ENCODE assay signal across 19 cellular contexts in the genomic region with DNA sequence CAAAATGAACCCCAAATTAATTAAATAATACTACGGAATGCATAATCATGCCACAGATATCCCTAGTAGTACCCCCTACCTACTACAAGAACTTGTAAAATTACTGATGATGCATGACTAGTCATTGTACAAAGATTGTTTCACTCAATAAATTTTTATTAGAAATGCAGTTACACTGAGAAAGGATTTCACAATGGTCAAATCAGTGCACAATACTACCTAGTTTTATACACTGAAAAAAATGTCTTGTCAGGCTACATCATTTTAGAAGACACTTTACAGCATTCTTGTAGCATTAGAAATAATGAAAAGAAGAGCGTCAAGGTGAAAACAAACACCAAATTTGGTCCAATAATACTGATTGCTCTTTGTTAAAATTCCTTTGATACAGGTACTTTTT.
DNase-seq lines count a peak whose midpoint lies in the region; ATAC-seq, FAIRE-seq and TF ChIP-seq lines count a peak whose summit lies in the region.
"Had no signal": no experiment of that assay in that cellular context is flagged by ENCODE, and none has a peak within 500 bp of the region (broad histone marks: within the 10 kb centered on the region; RNA-seq: fewer than 3 reads in every experiment).

No MANE protein-coding gene starts in this region.

- intact Hi-C loops in PC-3 (cut with micrococcal nuclease) (loop anchor here (2.0 to 5.0 kb wide), 5 partner anchors 41 to 259 kb away; no protein-coding TSS in a partner anchor), GM12878 (cut with micrococcal nuclease; ENCODE audit: unreplicated experiment) (no loop called here)

- POLR2A ChIA-PET in PC-3 (lab: Charles Lee; ENCODE audit: unreplicated experiment): no interaction called here
- POLR2A ChIA-PET in GM12878 (lab: Charles Lee): no interaction called here

- TF ChIP-seq RAD21 in GM12878 (IDR thresholded peaks at IDR 0.05; ENCODE audit: insufficient read depth, low read depth, low read length): no peak

- H3K9me3 ChIP-seq in PC-3 (ENCODE audit: low read length): no peaks in the 10 kb centered on the region
- no peaks in the 10 kb centered on the region for H3K9me3 ChIP-seq in GM12878 (replicated peaks; ENCODE audit: control insufficient read depth, insufficient read depth, low read length)

- H3K36me3 ChIP-seq in PC-3 (ENCODE audit: low read depth, low read length): no peaks in the 10 kb centered on the region
- no peaks in the 10 kb centered on the region for H3K36me3 ChIP-seq in GM12878 (ENCODE audit: control insufficient read depth in 2 of 2, insufficient read depth in 2 of 2, low read length in 1 of 2)

- H2AFZ ChIP-seq in PC-3 (ENCODE audit: low read length): no peak overlapping the region
- H2AFZ ChIP-seq in GM12878 (ENCODE audit: control insufficient read depth, low read depth, low read length): no peak overlapping the region
- H2AFZ ChIP-seq: GM23248 had no signal

- CTCF ChIA-PET in PC-3 (lab: Charles Lee) (no interaction called here), GM12878 (lab: Yijun Ruan, JAX) (no interaction called here)

- H3K4me1 Mint-ChIP-seq in activated T-cell treated with anti-CD3 and anti-CD28 coated beads, Interleukin-2, amount 50 U/mL, for 4 hours (ENCODE audit: low read depth): no peaks in the 10 kb centered on the region
- H3K4me1 Mint-ChIP-seq: CD4-positive, alpha-beta memory T cell had no signal

- ATAC-seq in PC-3 (peak; percentile 82), GM12878 (no peak), GM18873 (IDR thresholded peaks at IDR 0.05; ENCODE audit: low FRiP score, unreplicated experiment) (no peak)
- ATAC-seq in activated T-cell treated with anti-CD3 and anti-CD28 coated beads, Interleukin-2, amount 50 U/mL, for 4 hours: no peak
- ATAC-seq: HCT116 had no signal

- DNase-seq in D721Med (ENCODE audit: insufficient read length, low spot score): no peak
- DNase-seq in PC-3: peak; percentile 88
- DNase-seq in GM12878 (ENCODE audit: low read depth, low spot score): no peak
- no peak for DNase-seq in GM12891 (ENCODE audit: insufficient read length, low spot score)
- DNase-seq in NCI-H510A (lab: John Stamatoyannopoulos, UW): no peak
- DNase-seq in activated T-cell treated with anti-CD3 and anti-CD28 coated beads, Interleukin-2, amount 50 U/mL, for 4 hours: no peak
- DNase-seq: C1 segment of cervical spinal cord; Calu3; CD4-positive, alpha-beta memory T cell; COR-L47; DMS153; DND-41; GDM1; GM23248; H9 had no signal

- peak overlapping the region; percentile 75 for H3K4me2 ChIP-seq in PC-3 (ENCODE audit: low read length)
- no peak overlapping the region for H3K4me2 ChIP-seq in GM12878 (ENCODE audit: control insufficient read depth, insufficient read depth)

- SMC1A ChIA-PET in GM12878 (lab: Charles Lee; ENCODE audit: uncharacterized antibody, unreplicated experiment): no interaction called here

- H3K9ac ChIP-seq in PC-3 (ENCODE audit: low read length): peak overlapping the region; percentile 57; the same call in 1 of the 2 replicates
- no peak overlapping the region for H3K9ac ChIP-seq in GM12878 (ENCODE audit: control insufficient read depth, insufficient read depth, low read length)
- H3K9ac ChIP-seq: GM23248 had no signal

- peak overlapping the region; percentile 96 for H3K27ac ChIP-seq in PC-3 (ENCODE audit: low read length)
- no peak overlapping the region for H3K27ac ChIP-seq in GM12878 (ENCODE audit: control insufficient read depth, insufficient read depth)
- H3K27ac ChIP-seq: GM23248 had no signal

- TF ChIP-seq POLR2A in GM12878 (IDR thresholded peaks at IDR 0.05; ENCODE audit: low read depth, low read length) (no peak), GM12891 (IDR thresholded peaks at IDR 0.05; ENCODE audit: low read depth, low read length) (no peak)

- H3K27me3 ChIP-seq in PC-3 (ENCODE audit: low read length) (no peaks in the 10 kb centered on the region), GM12878 (replicated peaks in 1 of 2; ENCODE audit: control insufficient read depth in 2 of 2, insufficient read depth in 2 of 2, low read length in 1 of 2) (no peaks in the 10 kb centered on the region)

- no peaks in the 10 kb centered on the region for H3K27me3 Mint-ChIP-seq in activated T-cell treated with anti-CD3 and anti-CD28 coated beads, Interleukin-2, amount 50 U/mL, for 4 hours (ENCODE audit: low read depth)
- H3K27me3 Mint-ChIP-seq: CD4-positive, alpha-beta memory T cell had no signal

- no peaks in the 10 kb centered on the region for H3K9me3 Mint-ChIP-seq in activated T-cell treated with anti-CD3 and anti-CD28 coated beads, Interleukin-2, amount 50 U/mL, for 4 hours
- H3K9me3 Mint-ChIP-seq: H9 had no signal

- peak; percentile 66 for FAIRE-seq in D721Med (lab: Jason Lieb, UNC)
- FAIRE-seq in GM12878 (lab: Jason Lieb, UNC): no peak
- FAIRE-seq in GM12891 (lab: Jason Lieb, UNC): no peak
- FAIRE-seq: GM12892, GM19239 had no signal

- no TSS peak for BruUV-seq in PC-3 (replicated peaks; lab: Mats Ljungman, UMichigan)
- BruUV-seq in GM12878 (replicated peaks; lab: Mats Ljungman, UMichigan): TSS peak; percentile 50

- TF ChIP-seq EP300 in GM12878 (IDR thresholded peaks at IDR 0.05; ENCODE audit: borderline replicate concordance in 1 of 2, control insufficient read depth in 1 of 2, low read depth in 2 of 2, low read length in 2 of 2): no peak

- in situ Hi-C loops in GM12878 (cut with MboI): no loop called here

- H3K9me2 ChIP-seq in PC-3 (replicated peaks; ENCODE audit: low read length): no peaks in the 10 kb centered on the region

- WGBS in GM12878 (ENCODE audit: insufficient coverage, insufficient replicate concordance, low lambda C conversion rate, missing lambda C conversion rate): 45% methylated on average over 2 of the region's 2 CpGs

- H3K36me3 Mint-ChIP-seq in activated T-cell treated with anti-CD3 and anti-CD28 coated beads, Interleukin-2, amount 50 U/mL, for 4 hours (ENCODE audit: insufficient read depth): no peaks in the 10 kb centered on the region
- H3K36me3 Mint-ChIP-seq: CD4-positive, alpha-beta memory T cell had no signal

- H4K20me1 ChIP-seq in PC-3 (ENCODE audit: low read length) (no peaks in the 10 kb centered on the region), GM12878 (ENCODE audit: control insufficient read depth, insufficient read depth) (no peaks in the 10 kb centered on the region)

- RAD21 ChIA-PET in GM12878 (lab: Charles Lee; ENCODE audit: unreplicated experiment): no interaction called here

- H3F3A ChIP-seq in PC-3 (ENCODE audit: low read length, unreplicated experiment): peaks cover 15% of the 10 kb centered on the region

- TF ChIP-seq CTCF in D721Med (IDR thresholded peaks at IDR 0.05; ENCODE audit: insufficient read depth, missing control alignments) (no peak), PC-3 (conservative IDR thresholded peaks at IDR 0.05; ENCODE audit: low read depth, low read length) (no peak), GM12878 (IDR thresholded peaks at IDR 0.05 in 2 of 3, conservative IDR thresholded peaks at IDR 0.05 in 1 of 3; ENCODE audit: control insufficient read depth in 2 of 3, extremely low read depth in 1 of 3, insufficient read depth in 1 of 3, low read depth in 3 of 3, low read length in 3 of 3) (no peak)

- H3K79me2 ChIP-seq in PC-3 (ENCODE audit: low read length): no peaks in the 10 kb centered on the region
- H3K79me2 ChIP-seq in GM12878 (ENCODE audit: control insufficient read depth, insufficient read depth, low read length): no peaks in the 10 kb centered on the region

- no peak overlapping the region for H3K4me3 Mint-ChIP-seq in activated T-cell treated with anti-CD3 and anti-CD28 coated beads, Interleukin-2, amount 50 U/mL, for 4 hours
- H3K4me3 Mint-ChIP-seq: CD4-positive, alpha-beta memory T cell; H9 had no signal

- H3K4me3 ChIP-seq in PC-3 (ENCODE audit: low read length): peak overlapping the region; percentile 38; the same call in 1 of the 2 replicates
- no peak overlapping the region for H3K4me3 ChIP-seq in GM12878
- H3K4me3 ChIP-seq: GM23248 had no signal

- peaks cover 35% of the 10 kb centered on the region for H3K4me1 ChIP-seq in PC-3 (ENCODE audit: insufficient read depth, low read length)
- H3K4me1 ChIP-seq in GM12878 (ENCODE audit: control insufficient read depth, insufficient read depth, low read length): no peaks in the 10 kb centered on the region

TF ChIP-seq in GM12878, 131 proteins besides CTCF, POLR2A, EP300 and RAD21 (continues in another document):
- TF ChIP-seq SREBF1 (IDR thresholded peaks at IDR 0.05; ENCODE audit: low read length) (no peak), BRCA1 (IDR thresholded peaks at IDR 0.05; ENCODE audit: low read depth, low read length) (no peak), STAT1 (conservative IDR thresholded peaks at IDR 0.05) (no peak), BCL11A (IDR thresholded peaks at IDR 0.05; ENCODE audit: low read depth, low read length) (no peak), NBN (IDR thresholded peaks at IDR 0.05) (no peak), HCFC1 (IDR thresholded peaks at IDR 0.05; ENCODE audit: low read length) (no peak), ZSCAN29 (IDR thresholded peaks at IDR 0.05) (no peak)

TF ChIP-seq in GM12891, 5 proteins besides CTCF, POLR2A, EP300 and RAD21:
- no peak for TF ChIP-seq POU2F2 (IDR thresholded peaks at IDR 0.05; ENCODE audit: low read depth, low read length)
